ENCODE assay signal across 13 cellular contexts in genomic region chr3:120682095-120682681, GRCh38. TPM values are rescaled to one million over a fixed set of nuclear protein-coding genes. Genes with fewer than 3 reads are reported as not detected.
DNase-seq lines count a peak whose midpoint lies in the region; ATAC-seq, FAIRE-seq and TF ChIP-seq lines count a peak whose summit lies in the region.
"Had no signal": no experiment of that assay in that cellular context is flagged by ENCODE, and none has a peak within 500 bp of the region (broad histone marks: within the 10 kb centered on the region; RNA-seq: fewer than 3 reads in every experiment).

Gene HGD (minus strand): TSS chr3:120682239. CDS start chr3:120682111, 128 bp downstream.

- H3K27ac Mint-ChIP-seq in stimulated activated naive CD8-positive, alpha-beta T cell treated with anti-CD3 and anti-CD28 coated beads, Interleukin-15, amount 100 ng/mL, for 72 hours: peak within 1 kb of the TSS in 1 of 2 donors; percentile 36
- H3K27ac Mint-ChIP-seq: activated naive CD4-positive, alpha-beta T cell treated with anti-CD3 and anti-CD28 coated beads, Interleukin-2, amount 50 U/mL, for 24 hours had no signal

- H3K36me3 ChIP-seq in OCI-LY3 (replicated peaks; ENCODE audit: low read depth, low read length): peaks cover 8% of the 10 kb centered on the region
- H3K36me3 ChIP-seq in iPS-18a (ENCODE audit: control insufficient read depth, low read depth, low read length): no peaks in the 10 kb centered on the region
- H3K36me3 ChIP-seq in neuron (ENCODE audit: insufficient read depth, low read length): no peaks in the 10 kb centered on the region
- no peaks in the 10 kb centered on the region for H3K36me3 ChIP-seq in H7 (replicated peaks; ENCODE audit: control insufficient read depth, insufficient read depth, low read length)
- peaks cover 0 to 4% (median 0%) of the 10 kb centered on the region in 3 donors for H3K36me3 ChIP-seq in tibial nerve
- H3K36me3 ChIP-seq: neutrophil had no signal

- 90 to 93% methylated on average over 5 of the region's 5 CpGs for WGBS in tibial nerve, 2 donors

- no peak within 1 kb of the TSS for H3K9ac ChIP-seq in OCI-LY3 (ENCODE audit: low read length)
- no peak within 1 kb of the TSS for H3K9ac ChIP-seq in iPS-18a (ENCODE audit: low read length)

- H3K27ac ChIP-seq in OCI-LY3 (ENCODE audit: low read length) (no peak within 1 kb of the TSS), iPS-18a (ENCODE audit: low read length) (peak within 1 kb of the TSS; percentile 58), tibial nerve (peak within 1 kb of the TSS in 1 of 4 donors; percentile 12)
- H3K27ac ChIP-seq: neutrophil had no signal

- TF ChIP-seq EP300 in tibial nerve (IDR thresholded peaks at IDR 0.05): no peak

- TF ChIP-seq CTCF in OCI-LY3 (IDR thresholded peaks at IDR 0.05; ENCODE audit: low read depth, low read length) (no peak), tibial nerve (IDR thresholded peaks at IDR 0.05) (no peak)

- H3K4me3 ChIP-seq in OCI-LY3 (ENCODE audit: low read length): no peak within 1 kb of the TSS
- no peak within 1 kb of the TSS for H3K4me3 ChIP-seq in iPS-18a (ENCODE audit: low read length)
- H3K4me3 ChIP-seq in neuron (ENCODE audit: low read length): no peak within 1 kb of the TSS
- no peak within 1 kb of the TSS for H3K4me3 ChIP-seq in H7 (ENCODE audit: insufficient read depth, low read depth, low read length)
- peak within 1 kb of the TSS in 1 of 4 donors; percentile 2 for H3K4me3 ChIP-seq in tibial nerve

- no peak within 1 kb of the TSS for H3K4me3 Mint-ChIP-seq in stimulated activated naive CD8-positive, alpha-beta T cell treated with anti-CD3 and anti-CD28 coated beads, Interleukin-15, amount 100 ng/mL, for 72 hours
- H3K4me3 Mint-ChIP-seq: activated naive CD4-positive, alpha-beta T cell treated with anti-CD3 and anti-CD28 coated beads, Interleukin-2, amount 50 U/mL, for 24 hours had no signal

- no peak for ATAC-seq in stimulated activated naive CD8-positive, alpha-beta T cell treated with anti-CD3 and anti-CD28 coated beads, Interleukin-15, amount 100 ng/mL, for 72 hours

- H2AFZ ChIP-seq in OCI-LY3 (ENCODE audit: low read depth, low read length) (peak within 1 kb of the TSS; percentile 17; the same call in 1 of the 2 replicates), neuron (ENCODE audit: low read depth, low read length) (peak within 1 kb of the TSS; percentile 63)

- H3K27me3 ChIP-seq in OCI-LY3 (ENCODE audit: low read depth, low read length) (no peaks in the 10 kb centered on the region), iPS-18a (ENCODE audit: control insufficient read depth, insufficient read depth, low read length) (no peaks in the 10 kb centered on the region), neuron (ENCODE audit: insufficient read depth, low read length) (no peaks in the 10 kb centered on the region), H7 (ENCODE audit: control insufficient read depth, insufficient read depth, low read length) (no peaks in the 10 kb centered on the region), tibial nerve (no peaks in the 10 kb centered on the region)
- H3K27me3 ChIP-seq: neutrophil had no signal

- no peaks in the 10 kb centered on the region for H4K20me1 ChIP-seq in OCI-LY3 (ENCODE audit: insufficient read depth, low read length)

- DNase-seq in Caki2 (ENCODE audit: low read depth) (peak; percentile 81), H7 (no peak), tibial nerve (ENCODE audit: low spot score in 2 of 2) (no peak), urothelium cell line (ENCODE audit: low spot score) (no peak)
- DNase-seq in stimulated activated naive CD8-positive, alpha-beta T cell treated with anti-CD3 and anti-CD28 coated beads, Interleukin-15, amount 100 ng/mL, for 72 hours: no peak
- DNase-seq: activated CD8-positive, alpha-beta memory T cell treated with anti-CD3 and anti-CD28 coated beads for 24 hours; EL; stimulated activated CD8-positive, alpha-beta memory T cell treated with anti-CD3 and anti-CD28 coated beads, Interleukin-4, amount 100 ng/mL, for 48 hours had no signal

- in situ Hi-C loops in Caki2 (cut with HindIII; ENCODE audit: low pct_unique_long_range_greater_than_20kb, low sequenced_read_pairs): no loop called here

- H3K9me3 ChIP-seq in OCI-LY3 (ENCODE audit: insufficient read depth, low read length) (no peaks in the 10 kb centered on the region), iPS-18a (ENCODE audit: control insufficient read depth, low read depth, low read length) (no peaks in the 10 kb centered on the region), neuron (ENCODE audit: low read length) (peaks cover 2% of the 10 kb centered on the region), tibial nerve (no peaks in the 10 kb centered on the region)
- H3K9me3 ChIP-seq: neutrophil had no signal

- H3K27me3 Mint-ChIP-seq in stimulated activated naive CD8-positive, alpha-beta T cell treated with anti-CD3 and anti-CD28 coated beads, Interleukin-15, amount 100 ng/mL, for 72 hours: no peaks in the 10 kb centered on the region
- H3K27me3 Mint-ChIP-seq: activated naive CD4-positive, alpha-beta T cell treated with anti-CD3 and anti-CD28 coated beads, Interleukin-2, amount 50 U/mL, for 24 hours had no signal

- peaks cover 40% of the 10 kb centered on the region for H3K4me1 ChIP-seq in OCI-LY3 (ENCODE audit: low read length)
- H3K4me1 ChIP-seq in iPS-18a (ENCODE audit: control insufficient read depth, low read depth, low read length): peaks cover 46% of the 10 kb centered on the region
- H3K4me1 ChIP-seq in neuron (ENCODE audit: insufficient read depth, low read length): peaks cover 46% of the 10 kb centered on the region
- H3K4me1 ChIP-seq in tibial nerve: peaks cover 0 to 15% (median 5%) of the 10 kb centered on the region in 4 donors

- no peak for TF ChIP-seq POLR2A in tibial nerve (IDR thresholded peaks at IDR 0.05)

- H3K4me2 ChIP-seq in OCI-LY3 (ENCODE audit: low read length): peak within 1 kb of the TSS; percentile 29; the same call in 1 of the 2 replicates

- H3K9me3 Mint-ChIP-seq in stimulated activated naive CD8-positive, alpha-beta T cell treated with anti-CD3 and anti-CD28 coated beads, Interleukin-15, amount 100 ng/mL, for 72 hours: peaks cover 4 to 9% of the 10 kb centered on the region in 2 donors

- peaks cover 9% of the 10 kb centered on the region for H3K4me1 Mint-ChIP-seq in stimulated activated naive CD8-positive, alpha-beta T cell treated with anti-CD3 and anti-CD28 coated beads, Interleukin-15, amount 100 ng/mL, for 72 hours
- H3K4me1 Mint-ChIP-seq: activated naive CD4-positive, alpha-beta T cell treated with anti-CD3 and anti-CD28 coated beads, Interleukin-2, amount 50 U/mL, for 24 hours had no signal

- FAIRE-seq in urothelium cell line (lab: Jason Lieb, UNC): no peak

- H3K79me2 ChIP-seq in OCI-LY3 (ENCODE audit: low read length): no peaks in the 10 kb centered on the region

RNA-seq across cellular contexts. Expression of gene HGD, which starts in this region (rescaled TPM):
- total RNA-seq in Caki2 (2014; rRNA removed; shearing (Covaris generic); ENCODE audit: low replicate concordance): 73.3 and 81.7 TPM in 2 replicates
- total RNA-seq in H7 (2014; rRNA removed; shearing (Covaris generic)): 0.18 and 1.4 TPM in 2 replicates
- total RNA-seq in tibial nerve: not detected

Comparison
In these comparisons a context has a peak if more than half of its experiments do, and no peak if none do; other contexts are left out.
1. RNA of gene HGD (total RNA-seq): 73.3 to 81.7 TPM in Caki2; 0.18 to 1.4 TPM in H7 and not detected in tibial nerve; every median in the first group is over 10 times any median in the second.